ENCODE assay signal across 1 cellular context in genomic region chr15:57352535-57353316, GRCh38.
A peak's percentile ranks its signal among the peaks of the same experiment; 100 is the strongest.
TF ChIP-seq lines count a peak whose summit lies in the region.

No MANE protein-coding gene starts in this region.

TF ChIP-seq in HepG2, 621 proteins besides CTCF, POLR2A, EP300 and RAD21 (continued from another document):
- TF ChIP-seq ZBTB4 (CRISPR knock-in tag; IDR thresholded peaks at IDR 0.05; ENCODE audit: borderline replicate concordance) (no peak), ZNF234 (CRISPR knock-in tag; conservative IDR thresholded peaks at IDR 0.05) (0 out of 2 replicates have a peak, but pooled peaks have one; percentile 31), ZNF101 (CRISPR knock-in tag; IDR thresholded peaks at IDR 0.05; ENCODE audit: borderline replicate concordance, low read depth) (no peak), ZNF484 (CRISPR knock-in tag; IDR thresholded peaks at IDR 0.05; ENCODE audit: borderline replicate concordance, low read depth) (no peak), ZNF556 (CRISPR knock-in tag; IDR thresholded peaks at IDR 0.05; ENCODE audit: borderline replicate concordance) (peak; percentile 26; the same call in 1 of the 2 replicates), ZNF496 (CRISPR knock-in tag; IDR thresholded peaks at IDR 0.05; ENCODE audit: insufficient replicate concordance) (no peak), GABPB1 (CRISPR knock-in tag; IDR thresholded peaks at IDR 0.05) (no peak), ZFP82 (CRISPR knock-in tag; IDR thresholded peaks at IDR 0.05; ENCODE audit: borderline replicate concordance) (no peak), MLX (CRISPR knock-in tag; IDR thresholded peaks at IDR 0.05) (no peak), CREB3 (CRISPR knock-in tag; IDR thresholded peaks at IDR 0.05) (no peak), SATB2 (CRISPR knock-in tag; IDR thresholded peaks at IDR 0.05) (no peak), ZNF501 (CRISPR knock-in tag; IDR thresholded peaks at IDR 0.05) (peak; percentile 75; the same call in 1 of the 2 replicates), ZNF782 (CRISPR knock-in tag; IDR thresholded peaks at IDR 0.05; ENCODE audit: borderline replicate concordance) (no peak), MLXIP (CRISPR knock-in tag; IDR thresholded peaks at IDR 0.05; ENCODE audit: borderline replicate concordance) (no peak), ZKSCAN5 (CRISPR knock-in tag; IDR thresholded peaks at IDR 0.05) (no peak), NR2F6 (IDR thresholded peaks at IDR 0.05) (0 out of 2 replicates have a peak, but pooled peaks have one; percentile 14), NR2F6 (CRISPR knock-in tag; IDR thresholded peaks at IDR 0.05) (peak; percentile 18; the same call in 1 of the 2 replicates), TEAD2 (CRISPR knock-in tag; IDR thresholded peaks at IDR 0.05) (no peak), ZNF737 (CRISPR knock-in tag; IDR thresholded peaks at IDR 0.05; ENCODE audit: borderline replicate concordance) (no peak), MIER2 (CRISPR knock-in tag; IDR thresholded peaks at IDR 0.05) (no peak), ZNF83 (CRISPR knock-in tag; IDR thresholded peaks at IDR 0.05; ENCODE audit: borderline replicate concordance) (no peak), UBTF (CRISPR knock-in tag; IDR thresholded peaks at IDR 0.05) (no peak), ZNF605 (CRISPR knock-in tag; IDR thresholded peaks at IDR 0.05) (peak; percentile 62; the same call in 1 of the 2 replicates), RARA (CRISPR knock-in tag; IDR thresholded peaks at IDR 0.05) (peak; percentile 69), CBX5 (CRISPR knock-in tag; IDR thresholded peaks at IDR 0.05; ENCODE audit: borderline replicate concordance) (0 out of 2 replicates have a peak, but pooled peaks have one; percentile 22), SRSF4 (IDR thresholded peaks at IDR 0.05; ENCODE audit: low read depth, low read length, poor library complexity, severe bottlenecking) (no peak)
- TF ChIP-seq, protein P1, sequence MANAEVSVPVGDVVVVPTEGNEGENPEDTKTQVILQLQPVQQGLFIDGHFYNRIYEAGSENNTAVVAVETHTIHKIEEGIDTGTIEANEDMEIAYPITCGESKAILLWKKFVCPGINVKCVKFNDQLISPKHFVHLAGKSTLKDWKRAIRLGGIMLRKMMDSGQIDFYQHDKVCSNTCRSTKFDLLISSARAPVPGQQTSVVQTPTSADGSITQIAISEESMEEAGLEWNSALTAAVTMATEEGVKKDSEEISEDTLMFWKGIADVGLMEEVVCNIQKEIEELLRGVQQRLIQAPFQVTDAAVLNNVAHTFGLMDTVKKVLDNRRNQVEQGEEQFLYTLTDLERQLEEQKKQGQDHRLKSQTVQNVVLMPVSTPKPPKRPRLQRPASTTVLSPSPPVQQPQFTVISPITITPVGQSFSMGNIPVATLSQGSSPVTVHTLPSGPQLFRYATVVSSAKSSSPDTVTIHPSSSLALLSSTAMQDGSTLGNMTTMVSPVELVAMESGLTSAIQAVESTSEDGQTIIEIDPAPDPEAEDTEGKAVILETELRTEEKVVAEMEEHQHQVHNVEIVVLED (CRISPR knock-in tag; IDR thresholded peaks at IDR 0.05; ENCODE audit: borderline replicate concordance), result no peak
- TF ChIP-seq, protein P2, sequence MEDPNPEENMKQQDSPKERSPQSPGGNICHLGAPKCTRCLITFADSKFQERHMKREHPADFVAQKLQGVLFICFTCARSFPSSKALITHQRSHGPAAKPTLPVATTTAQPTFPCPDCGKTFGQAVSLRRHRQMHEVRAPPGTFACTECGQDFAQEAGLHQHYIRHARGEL (CRISPR knock-in tag; IDR thresholded peaks at IDR 0.05), result no peak
- TF ChIP-seq, protein P3, sequence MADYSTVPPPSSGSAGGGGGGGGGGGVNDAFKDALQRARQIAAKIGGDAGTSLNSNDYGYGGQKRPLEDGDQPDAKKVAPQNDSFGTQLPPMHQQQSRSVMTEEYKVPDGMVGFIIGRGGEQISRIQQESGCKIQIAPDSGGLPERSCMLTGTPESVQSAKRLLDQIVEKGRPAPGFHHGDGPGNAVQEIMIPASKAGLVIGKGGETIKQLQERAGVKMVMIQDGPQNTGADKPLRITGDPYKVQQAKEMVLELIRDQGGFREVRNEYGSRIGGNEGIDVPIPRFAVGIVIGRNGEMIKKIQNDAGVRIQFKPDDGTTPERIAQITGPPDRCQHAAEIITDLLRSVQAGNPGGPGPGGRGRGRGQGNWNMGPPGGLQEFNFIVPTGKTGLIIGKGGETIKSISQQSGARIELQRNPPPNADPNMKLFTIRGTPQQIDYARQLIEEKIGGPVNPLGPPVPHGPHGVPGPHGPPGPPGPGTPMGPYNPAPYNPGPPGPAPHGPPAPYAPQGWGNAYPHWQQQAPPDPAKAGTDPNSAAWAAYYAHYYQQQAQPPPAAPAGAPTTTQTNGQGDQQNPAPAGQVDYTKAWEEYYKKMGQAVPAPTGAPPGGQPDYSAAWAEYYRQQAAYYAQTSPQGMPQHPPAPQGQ (CRISPR knock-in tag; IDR thresholded peaks at IDR 0.05; ENCODE audit: borderline replicate concordance), result no peak
